Comparison of ENCODE assay signal across 16 cellular contexts in the genomic region with DNA sequence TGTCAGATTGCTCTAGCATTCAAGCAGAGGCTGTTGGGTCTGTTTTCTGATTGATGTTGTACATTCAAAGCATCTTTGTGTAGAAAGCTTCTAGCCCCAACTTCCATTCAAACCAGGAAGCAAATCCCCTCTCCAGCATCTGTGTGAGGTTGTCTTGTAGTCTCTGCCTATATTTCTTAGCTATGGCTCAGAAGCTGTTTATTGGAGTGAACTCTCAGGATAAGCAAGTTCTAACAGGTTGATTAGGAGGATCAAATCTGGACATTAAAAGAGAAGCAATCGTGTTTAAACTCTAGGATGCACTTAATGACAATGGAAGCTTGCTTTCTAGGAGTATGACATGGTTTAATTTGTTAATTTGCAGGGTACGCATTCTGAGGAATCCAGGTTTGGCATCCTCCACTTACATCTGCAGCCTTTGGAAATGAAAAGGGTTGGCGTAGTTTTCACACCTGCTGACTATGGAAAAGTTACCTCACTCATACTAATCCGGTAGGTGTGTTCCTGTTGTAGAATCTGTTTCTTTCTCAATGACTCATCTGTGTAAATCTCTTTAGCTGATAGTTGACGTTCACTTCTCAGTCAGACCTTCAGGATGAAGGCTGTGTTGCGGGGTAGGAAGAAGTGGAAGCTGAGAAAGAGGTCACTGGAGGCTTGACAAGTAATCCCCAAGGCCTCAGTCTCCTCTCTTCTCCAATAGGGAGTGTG.
DNase-seq lines count a peak whose midpoint lies in the region; ATAC-seq lines count a peak whose summit lies in the region.
"Had no signal": no experiment of that assay in that cellular context is flagged by ENCODE, and none has a peak within 500 bp of the region (broad histone marks: within the 10 kb centered on the region; RNA-seq: fewer than 3 reads in every experiment).

No MANE protein-coding gene starts in this region.

- peaks cover 21% of the 10 kb centered on the region for H3K36me3 Mint-ChIP-seq in activated naive CD4-positive, alpha-beta T cell treated with anti-CD3 and anti-CD28 coated beads, Interleukin-2, amount 50 U/mL, for 24 hours
- H3K36me3 Mint-ChIP-seq in T-helper 2 cell treated with Interferon-gamma antibody and Interleukin-4, amounts not matched to agents 5 μg/mL and 100 μg/mL, for 36 hours (ENCODE audit: low read depth), result peaks cover 41% of the 10 kb centered on the region

- DNase-seq in activated naive CD4-positive, alpha-beta T cell treated with anti-CD3 and anti-CD28 coated beads, Interleukin-2, amount 50 U/mL, for 16 hours, result no peak
- DNase-seq in T-helper 2 cell treated with Interferon-gamma antibody and Interleukin-4, amounts not matched to agents 5 μg/mL and 100 μg/mL, for 36 hours (ENCODE audit: low spot score), result no peak
- DNase-seq in stimulated activated naive CD8-positive, alpha-beta T cell treated with anti-CD3 and anti-CD28 coated beads, Interleukin-15, amount 100 ng/mL, for 72 hours, result no peak
- DNase-seq in dedifferentiated amniotic fluid mesenchymal stem cell (ENCODE audit: extremely low spot score) (no peak), NAMALWA (ENCODE audit: low spot score) (no peak)
- DNase-seq in NK-92 treated with Interleukin-12 subunit alpha and Interleukin-12 subunit beta, amount 100 ng/mL, for 24 hours (lab: John Stamatoyannopoulos, UW), result no peak
- DNase-seq: activated CD4-positive, alpha-beta T cell treated with anti-CD3 and anti-CD28 coated beads, Interleukin-2, amount 50 U/mL, for 1 hour; activated effector memory CD4-positive, alpha-beta T cell treated with Interleukin-2 at 50 U/mL for 16 hours; HFFc6; NCI-H1092 treated with DMSO at 0.1 percent for 48 hours; NCI-H82; spleen had no signal

- peaks cover 21% of the 10 kb centered on the region for H3K4me1 Mint-ChIP-seq in activated naive CD4-positive, alpha-beta T cell treated with anti-CD3 and anti-CD28 coated beads, Interleukin-2, amount 50 U/mL, for 24 hours
- H3K4me1 Mint-ChIP-seq in T-helper 2 cell treated with Interferon-gamma antibody and Interleukin-4, amounts not matched to agents 5 μg/mL and 100 μg/mL, for 36 hours (ENCODE audit: low read depth), result peaks cover 6% of the 10 kb centered on the region
- H3K4me1 Mint-ChIP-seq in stimulated activated naive CD8-positive, alpha-beta T cell treated with anti-CD3 and anti-CD28 coated beads, Interleukin-15, amount 100 ng/mL, for 72 hours, result peaks cover 15% of the 10 kb centered on the region

- H3K9me3 Mint-ChIP-seq in activated naive CD4-positive, alpha-beta T cell treated with anti-CD3 and anti-CD28 coated beads, Interleukin-2, amount 50 U/mL, for 24 hours, result no peaks in the 10 kb centered on the region
- no peaks in the 10 kb centered on the region for H3K9me3 Mint-ChIP-seq in T-helper 2 cell treated with Interferon-gamma antibody and Interleukin-4, amounts not matched to agents 5 μg/mL and 100 μg/mL, for 36 hours
- no peaks in the 10 kb centered on the region for H3K9me3 Mint-ChIP-seq in stimulated activated naive CD8-positive, alpha-beta T cell treated with anti-CD3 and anti-CD28 coated beads, Interleukin-15, amount 100 ng/mL, for 72 hours
- H3K9me3 Mint-ChIP-seq: HFFc6 had no signal

- H3K27me3 Mint-ChIP-seq in activated naive CD4-positive, alpha-beta T cell treated with anti-CD3 and anti-CD28 coated beads, Interleukin-2, amount 50 U/mL, for 24 hours, result no peaks in the 10 kb centered on the region
- H3K27me3 Mint-ChIP-seq in T-helper 2 cell treated with Interferon-gamma antibody and Interleukin-4, amounts not matched to agents 5 μg/mL and 100 μg/mL, for 36 hours (ENCODE audit: low read depth), result no peaks in the 10 kb centered on the region
- H3K27me3 Mint-ChIP-seq in stimulated activated naive CD8-positive, alpha-beta T cell treated with anti-CD3 and anti-CD28 coated beads, Interleukin-15, amount 100 ng/mL, for 72 hours, result no peaks in the 10 kb centered on the region

- H3K27ac Mint-ChIP-seq in activated naive CD4-positive, alpha-beta T cell treated with anti-CD3 and anti-CD28 coated beads, Interleukin-2, amount 50 U/mL, for 24 hours, result peak overlapping the region; percentile 75
- H3K27ac Mint-ChIP-seq in T-helper 2 cell treated with Interferon-gamma antibody and Interleukin-4, amounts not matched to agents 5 μg/mL and 100 μg/mL, for 36 hours, result peak overlapping the region; percentile 52
- no peak overlapping the region for H3K27ac Mint-ChIP-seq in stimulated activated naive CD8-positive, alpha-beta T cell treated with anti-CD3 and anti-CD28 coated beads, Interleukin-15, amount 100 ng/mL, for 72 hours
- H3K27ac Mint-ChIP-seq: HFFc6 had no signal

- ATAC-seq in esophagus mucosa, result peak; percentile 96
- peak; percentile 76 for ATAC-seq in stimulated activated naive CD8-positive, alpha-beta T cell treated with anti-CD3 and anti-CD28 coated beads, Interleukin-15, amount 100 ng/mL, for 72 hours
- ATAC-seq: left lobe of liver, Right ventricle myocardium inferior had no signal

- H3K4me3 Mint-ChIP-seq in activated naive CD4-positive, alpha-beta T cell treated with anti-CD3 and anti-CD28 coated beads, Interleukin-2, amount 50 U/mL, for 24 hours, result no peak overlapping the region
- H3K4me3 Mint-ChIP-seq in T-helper 2 cell treated with Interferon-gamma antibody and Interleukin-4, amounts not matched to agents 5 μg/mL and 100 μg/mL, for 36 hours, result no peak overlapping the region
- H3K4me3 Mint-ChIP-seq in stimulated activated naive CD8-positive, alpha-beta T cell treated with anti-CD3 and anti-CD28 coated beads, Interleukin-15, amount 100 ng/mL, for 72 hours, result no peak overlapping the region
- H3K4me3 Mint-ChIP-seq: HFFc6 had no signal

Comparison
In these comparisons a context has a peak if more than half of its experiments do, and no peak if none do; other contexts are left out.
1. H3K27ac Mint-ChIP-seq: peak in activated naive CD4-positive, alpha-beta T cell treated with anti-CD3 and anti-CD28 coated beads, Interleukin-2, amount 50 U/mL, for 24 hours (single experiment) and T-helper 2 cell treated with Interferon-gamma antibody and Interleukin-4, amounts not matched to agents 5 μg/mL and 100 μg/mL, for 36 hours (single experiment); none in stimulated activated naive CD8-positive, alpha-beta T cell treated with anti-CD3 and anti-CD28 coated beads, Interleukin-15, amount 100 ng/mL, for 72 hours (0 of 2).